ENCODE assay signal across 20 cellular contexts in genomic region chr9:90936380-90936779, GRCh38.
DNase-seq lines count a peak whose midpoint lies in the region; ATAC-seq, FAIRE-seq and TF ChIP-seq lines count a peak whose summit lies in the region.
"Had no signal": no experiment of that assay in that cellular context is flagged by ENCODE, and none has a peak within 500 bp of the region (broad histone marks: within the 10 kb centered on the region; RNA-seq: fewer than 3 reads in every experiment).

No MANE protein-coding gene starts in this region.

- H3K4me1 Mint-ChIP-seq in glutamatergic neuron (ENCODE audit: low read depth, unreplicated experiment), result no peaks in the 10 kb centered on the region

- H3K36me3 Mint-ChIP-seq in glutamatergic neuron (ENCODE audit: unreplicated experiment), result no peaks in the 10 kb centered on the region

- H3K27me3 Mint-ChIP-seq in glutamatergic neuron (ENCODE audit: unreplicated experiment), result peaks cover 2% of the 10 kb centered on the region

- H3K9me3 ChIP-seq in kidney (ENCODE audit: control insufficient read depth in 1 of 2, low read length in 2 of 2), result peaks cover 0 to 4% of the 10 kb centered on the region in 2 donors
- H3K9me3 ChIP-seq: BE2C, HAP-1, SJCRH30 had no signal

- FAIRE-seq in kidney (lab: Jason Lieb, UNC), result no peak

- H3K4me3 Mint-ChIP-seq in glutamatergic neuron (ENCODE audit: unreplicated experiment), result no peak overlapping the region
- H3K4me3 Mint-ChIP-seq: CD4-positive, alpha-beta T cell had no signal

- no peaks in the 10 kb centered on the region for H3K9me3 Mint-ChIP-seq in glutamatergic neuron (ENCODE audit: unreplicated experiment)
- H3K9me3 Mint-ChIP-seq: CD4-positive, alpha-beta T cell had no signal

- DNase-seq in M059J (ENCODE audit: low read depth), result peak; percentile 40
- DNase-seq in astrocyte of the hippocampus (ENCODE audit: low read depth, low spot score), result peak; percentile 45
- DNase-seq in myocyte (ENCODE audit: low read depth), result peak; percentile 71
- peak; percentile 60 for DNase-seq in stromal cell of bone marrow (ENCODE audit: low read depth)
- DNase-seq in glutamatergic neuron, result no peak
- no peak for DNase-seq in kidney
- no peak for DNase-seq in SW480 (ENCODE audit: low spot score)
- DNase-seq: BE2C; CD4-positive, alpha-beta T cell; COR-L47; DMS79; GM23248; KG1; NCI-H1694; NCI-H446; NCI-H526; PC-9 had no signal

- no peak for TF ChIP-seq CTCF in glutamatergic neuron (IDR thresholded peaks at IDR 0.05; ENCODE audit: partially characterized antibody, unreplicated experiment)
- TF ChIP-seq CTCF in kidney (IDR thresholded peaks at IDR 0.05; ENCODE audit: borderline replicate concordance, extremely low read depth, insufficient read depth), result no peak

- H3K36me3 ChIP-seq in kidney (ENCODE audit: control insufficient read depth in 1 of 2, insufficient read depth in 2 of 2, low read length in 2 of 2), result no peaks in the 10 kb centered on the region
- H3K36me3 ChIP-seq: BE2C, HAP-1, SJCRH30 had no signal

- no peak overlapping the region for H3K27ac Mint-ChIP-seq in glutamatergic neuron (ENCODE audit: unreplicated experiment)
- H3K27ac Mint-ChIP-seq: CD4-positive, alpha-beta T cell had no signal

- H3K9ac ChIP-seq in kidney (ENCODE audit: low read length in 2 of 2), result no peak overlapping the region
- H3K9ac ChIP-seq: GM23248 had no signal

- H3K4me1 ChIP-seq in kidney (ENCODE audit: control insufficient read depth in 1 of 2, insufficient read depth in 1 of 2, low read depth in 1 of 2, low read length in 2 of 2), result no peaks in the 10 kb centered on the region
- H3K4me1 ChIP-seq: BE2C, HAP-1 had no signal

- H3K27ac ChIP-seq in kidney (ENCODE audit: low read depth in 2 of 2, low read length in 2 of 2), result no peak overlapping the region
- H3K27ac ChIP-seq: GM23248, PC-9, SJCRH30 had no signal

- H3K4me3 ChIP-seq in kidney (ENCODE audit: low read length in 2 of 2), result no peak overlapping the region
- H3K4me3 ChIP-seq: GM23248, HAP-1, PC-9, SJCRH30 had no signal

- no peak for ATAC-seq in HG02610 (IDR thresholded peaks at IDR 0.05; ENCODE audit: unreplicated experiment)

- intact Hi-C loops in kidney (cut with DNase I), result no loop called here

Comparison
In these comparisons a context has a peak if more than half of its experiments do, and no peak if none do; other contexts are left out.
1. DNase-seq: peak in M059J (single experiment), astrocyte of the hippocampus (single experiment), myocyte (single experiment) and stromal cell of bone marrow (single experiment); none in glutamatergic neuron (single experiment), kidney (single experiment) and SW480 (single experiment).